26 cellular contexts compared by ENCODE assay signal in genomic region chr4:155541716-155542115, GRCh38.
DNase-seq lines count a peak whose midpoint lies in the region; ATAC-seq and TF ChIP-seq lines count a peak whose summit lies in the region.
"Had no signal": no experiment of that assay in that cellular context is flagged by ENCODE, and none has a peak within 500 bp of the region (broad histone marks: within the 10 kb centered on the region; RNA-seq: fewer than 3 reads in every experiment).

No MANE protein-coding gene starts in this region.

- no peak for TF ChIP-seq EP300 in suprapubic skin (IDR thresholded peaks at IDR 0.05)

- no peaks in the 10 kb centered on the region for H4K20me1 ChIP-seq in Karpas-422 (ENCODE audit: insufficient read depth, low read depth, low read length)
- H4K20me1 ChIP-seq: BLaER1 had no signal

- H3K9ac ChIP-seq in Karpas-422 (ENCODE audit: low read length) (no peak overlapping the region), adipocyte (ENCODE audit: low read length) (no peak overlapping the region)
- H3K9ac ChIP-seq: BLaER1 had no signal

- H3K4me1 ChIP-seq in A673 (ENCODE audit: insufficient read depth, low read length, poor library complexity, severe bottlenecking) (no peaks in the 10 kb centered on the region), Karpas-422 (ENCODE audit: low read length) (peaks cover 44% of the 10 kb centered on the region), adipocyte (ENCODE audit: control insufficient read depth, insufficient read depth, low read length) (peaks cover 32% of the 10 kb centered on the region), suprapubic skin (peaks cover 8% of the 10 kb centered on the region)
- H3K4me1 ChIP-seq: BLaER1, SJSA1 had no signal

- CTCF ChIA-PET in A673 (lab: Charles Lee), result no interaction called here

- BruUV-seq in A673 (replicated peaks; lab: Mats Ljungman, UMichigan), result no TSS peak

- H3K4me2 ChIP-seq in Karpas-422 (ENCODE audit: low read depth, low read length, poor library complexity, severe bottlenecking), result no peak overlapping the region
- H3K4me2 ChIP-seq: BLaER1 had no signal

- H2AFZ ChIP-seq in Karpas-422 (ENCODE audit: low read length), result peak overlapping the region; percentile 85

- TF ChIP-seq CTCF in A673 (conservative IDR thresholded peaks at IDR 0.05; ENCODE audit: low read depth, low read length), result no peak
- no peak for TF ChIP-seq CTCF in fibroblast of mammary gland (conservative IDR thresholded peaks at IDR 0.05; ENCODE audit: control insufficient read depth, insufficient read depth, low read depth, low read length)
- TF ChIP-seq CTCF in suprapubic skin (IDR thresholded peaks at IDR 0.05), result no peak

- no peak for TF ChIP-seq POLR2A in suprapubic skin (IDR thresholded peaks at IDR 0.05)

- H3K9me2 ChIP-seq in Karpas-422 (replicated peaks; ENCODE audit: insufficient read depth, low read length), result no peaks in the 10 kb centered on the region

- intact Hi-C loops in A673 (cut with micrococcal nuclease; ENCODE audit: unreplicated experiment), result no loop called here

- POLR2A ChIA-PET in A673 (lab: Charles Lee; ENCODE audit: low non-redundant PET), result no interaction called here

- no peaks in the 10 kb centered on the region for H3K79me2 ChIP-seq in Karpas-422 (ENCODE audit: low read length)

- 88% methylated on average over 3 of the region's 3 CpGs for WGBS in suprapubic skin

- H3K27me3 ChIP-seq in A673 (replicated peaks; ENCODE audit: insufficient read depth, low read depth, low read length, poor library complexity) (no peaks in the 10 kb centered on the region), Karpas-422 (ENCODE audit: low read length) (no peaks in the 10 kb centered on the region), adipocyte (replicated peaks; ENCODE audit: control insufficient read depth, insufficient read depth, low read length) (no peaks in the 10 kb centered on the region), suprapubic skin (no peaks in the 10 kb centered on the region)
- H3K27me3 ChIP-seq: BLaER1, SJSA1 had no signal

- H3K27ac ChIP-seq in A673 (ENCODE audit: low read depth, low read length, poor library complexity, severe bottlenecking) (no peak overlapping the region), Karpas-422 (ENCODE audit: low read length) (peak overlapping the region; percentile 47), suprapubic skin (no peak overlapping the region)
- H3K27ac ChIP-seq: BLaER1, SJSA1 had no signal

- H3K4me3 ChIP-seq in A673 (ENCODE audit: low read depth, low read length, poor library complexity, severe bottlenecking) (no peak overlapping the region), Karpas-422 (ENCODE audit: low read length) (0 out of 2 replicates have a peak overlapping the region, but pooled peaks have one; percentile 4), adipocyte (ENCODE audit: low read length) (no peak overlapping the region), fibroblast of mammary gland (ENCODE audit: control insufficient read depth, low read depth, low read length) (no peak overlapping the region), suprapubic skin (no peak overlapping the region)
- H3K4me3 ChIP-seq: BLaER1, K562, SJSA1 had no signal

- DNase-seq in A673 (ENCODE audit: low spot score) (peak; percentile 10), Karpas-422 (peak; percentile 62), adipocyte (ENCODE audit: low read depth) (peak; percentile 15), fibroblast of mammary gland (ENCODE audit: low read depth) (peak; percentile 68), suprapubic skin (ENCODE audit: low spot score in 2 of 2) (no peak), NCI-H526 treated with DMSO at 0.1 percent for 48 hours (lab: John Stamatoyannopoulos, UW) (no peak)
- DNase-seq: 8988T; CD4-positive, CD25-positive, alpha-beta regulatory T cell; DMS153; DND-41; HCEC 1CT; NCI-H1092; NCI-H1417 treated with DMSO at 0.1 percent for 48 hours; NCI-H1694 treated with DMSO at 0.1 percent for 48 hours; NCI-H2081; NCI-H2171 treated with DMSO at 0.1 percent for 48 hours; NCI-H345; NCI-H524; NCI-H774; Right ventricle myocardium superior had no signal

- no peaks in the 10 kb centered on the region for H3K9me3 ChIP-seq in A673 (ENCODE audit: low read depth, low read length, poor library complexity, severe bottlenecking)
- H3K9me3 ChIP-seq in Karpas-422 (ENCODE audit: low read length), result no peaks in the 10 kb centered on the region
- no peaks in the 10 kb centered on the region for H3K9me3 ChIP-seq in adipocyte (ENCODE audit: control insufficient read depth, low read length)
- H3K9me3 ChIP-seq in suprapubic skin, result no peaks in the 10 kb centered on the region
- H3K9me3 ChIP-seq: BLaER1, SJSA1 had no signal

- H3K36me3 ChIP-seq in A673 (ENCODE audit: insufficient read depth, low read length, poor library complexity, severe bottlenecking) (no peaks in the 10 kb centered on the region), Karpas-422 (ENCODE audit: insufficient read depth, low read length) (no peaks in the 10 kb centered on the region), adipocyte (ENCODE audit: control insufficient read depth, insufficient read depth, low read length, severe bottlenecking) (no peaks in the 10 kb centered on the region), suprapubic skin (no peaks in the 10 kb centered on the region)
- H3K36me3 ChIP-seq: BLaER1, SJSA1 had no signal

- no peak for ATAC-seq in GM21526 (IDR thresholded peaks at IDR 0.05; ENCODE audit: low FRiP score, unreplicated experiment)
- no peak for ATAC-seq in HG03045 (IDR thresholded peaks at IDR 0.05; ENCODE audit: unreplicated experiment)
- ATAC-seq: HepG2, K562 had no signal

Comparison
In these comparisons a context has a peak if more than half of its experiments do, and no peak if none do; other contexts are left out.
1. DNase-seq: peak in A673 (single experiment), Karpas-422 (single experiment), adipocyte (single experiment) and fibroblast of mammary gland (single experiment); none in suprapubic skin (0 of 2) and NCI-H526 treated with DMSO at 0.1 percent for 48 hours (single experiment).